In genomic region chr20:346033-346639, GRCh38 we compare ENCODE assay signal across 8 cellular contexts. TPM values are rescaled to one million over a fixed set of nuclear protein-coding genes. Genes with fewer than 3 reads are reported as not detected.
DNase-seq lines count a peak whose midpoint lies in the region; ATAC-seq and TF ChIP-seq lines count a peak whose summit lies in the region.

No MANE protein-coding gene starts in this region.

- peak overlapping the region; percentile 97 to 98 for H3K27ac ChIP-seq in SK-N-SH (ENCODE audit: low read depth in 2 of 2, low read length in 1 of 2)

- no peak for TF ChIP-seq CTCF in SK-N-SH (IDR thresholded peaks at IDR 0.05)

- no peak for ATAC-seq in SK-N-SH treated with all-trans-retinoic acid at 6 μM for 48 hours
- no peak for ATAC-seq in activated naive CD4-positive, alpha-beta T cell treated with anti-CD3 and anti-CD28 coated beads, Interleukin-2, amount 50 U/mL, for 72 hours
- ATAC-seq in stimulated activated naive CD8-positive, alpha-beta T cell treated with anti-CD3 and anti-CD28 coated beads, Interleukin-15, amount 100 ng/mL, for 72 hours, result no peak
- no peak for ATAC-seq in HG03439 (IDR thresholded peaks at IDR 0.05; ENCODE audit: unreplicated experiment)
- no peak for ATAC-seq in GM18861 (IDR thresholded peaks at IDR 0.05; ENCODE audit: unreplicated experiment)

- peaks cover 19% of the 10 kb centered on the region for H3K4me1 Mint-ChIP-seq in stimulated activated naive CD8-positive, alpha-beta T cell treated with anti-CD3 and anti-CD28 coated beads, Interleukin-15, amount 100 ng/mL, for 72 hours

- H3K9ac ChIP-seq in SK-N-SH (peak overlapping the region; percentile 93), iPS-15b (ENCODE audit: low read depth, low read length) (peak overlapping the region; percentile 73)

- no peaks in the 10 kb centered on the region for H4K20me1 ChIP-seq in SK-N-SH (ENCODE audit: insufficient read depth)

- POLR2A ChIA-PET in SK-N-SH (lab: Yijun Ruan, JAX), result interaction anchor here (1.5 to 3.9 kb wide), 6 partner anchors 16 to 61 kb away, joined by 4 to 39 read pairs (median 10); partner anchors contain the start of genes SOX12 and TRIB3

- peaks cover 17% of the 10 kb centered on the region for H3K79me2 ChIP-seq in SK-N-SH (ENCODE audit: insufficient read depth)

- CTCF ChIA-PET in SK-N-SH (lab: Yijun Ruan, JAX), result interaction anchor here (0.9 to 5.6 kb wide), 4 partner anchors 9 to 85 kb away, joined by 3 to 65 read pairs (median 8); partner anchors contain the start of gene SOX12

- H3K4me1 ChIP-seq in SK-N-SH (ENCODE audit: control insufficient read depth in 1 of 2, insufficient read depth in 2 of 2, low read depth in 1 of 2, low read length in 1 of 2) (peaks cover 0 to 16% of the 10 kb centered on the region in 2 experiments; a peak in 2 of 4 replicates), iPS-15b (ENCODE audit: control insufficient read depth, insufficient read depth, low read length) (peaks cover 14% of the 10 kb centered on the region)

- H3K27me3 Mint-ChIP-seq in stimulated activated naive CD8-positive, alpha-beta T cell treated with anti-CD3 and anti-CD28 coated beads, Interleukin-15, amount 100 ng/mL, for 72 hours, result peaks cover 6% of the 10 kb centered on the region

- no peak for TF ChIP-seq RAD21 in SK-N-SH (IDR thresholded peaks at IDR 0.05; ENCODE audit: low read length)

- H3K4me3 Mint-ChIP-seq in stimulated activated naive CD8-positive, alpha-beta T cell treated with anti-CD3 and anti-CD28 coated beads, Interleukin-15, amount 100 ng/mL, for 72 hours, result peak overlapping the region; percentile 92 to 97

- no peak for DNase-seq in SK-N-SH
- DNase-seq in activated naive CD4-positive, alpha-beta T cell treated with anti-CD3 and anti-CD28 coated beads, Interleukin-2, amount 50 U/mL, for 72 hours (ENCODE audit: low spot score in 2 of 2), result no peak
- DNase-seq in stimulated activated naive CD8-positive, alpha-beta T cell treated with anti-CD3 and anti-CD28 coated beads, Interleukin-15, amount 100 ng/mL, for 72 hours, result no peak
- no peak for DNase-seq in cerebellar cortex (ENCODE audit: low spot score)

- H3K4me2 ChIP-seq in SK-N-SH, result peak overlapping the region; percentile 99

- TF ChIP-seq EP300 in SK-N-SH (IDR thresholded peaks at IDR 0.05; ENCODE audit: borderline replicate concordance in 1 of 2, low read depth in 1 of 2, low read length in 1 of 2), result no peak

- H3K36me3 ChIP-seq in SK-N-SH (replicated peaks in 1 of 2; ENCODE audit: control insufficient read depth in 1 of 2, insufficient read depth in 2 of 2, low read length in 1 of 2) (peaks cover 8 to 9% of the 10 kb centered on the region in 2 experiments), iPS-15b (ENCODE audit: control insufficient read depth, insufficient read depth, low read length) (no peaks in the 10 kb centered on the region)

- peak overlapping the region; percentile 84; the same call in 1 of the 2 replicates for H2AFZ ChIP-seq in SK-N-SH (ENCODE audit: low read depth)

- peak overlapping the region; percentile 62 to 88 for H3K4me3 ChIP-seq in SK-N-SH (ENCODE audit: low read depth in 2 of 2, low read length in 1 of 2)
- H3K4me3 ChIP-seq in iPS-15b (ENCODE audit: low read depth, low read length), result peak overlapping the region; percentile 69

- peaks cover 17% of the 10 kb centered on the region for H3F3A ChIP-seq in SK-N-SH (replicated peaks; ENCODE audit: insufficient read depth)

- peaks cover 11 to 17% of the 10 kb centered on the region in 2 donors for H3K36me3 Mint-ChIP-seq in activated naive CD4-positive, alpha-beta T cell treated with anti-CD3 and anti-CD28 coated beads, Interleukin-2, amount 50 U/mL, for 72 hours

- H3K9me2 ChIP-seq in SK-N-SH, result no peaks in the 10 kb centered on the region

- H3K9me3 ChIP-seq in SK-N-SH (no peaks in the 10 kb centered on the region; the same call in 1 of the 2 replicates), iPS-15b (ENCODE audit: control insufficient read depth, insufficient read depth, low read length) (no peaks in the 10 kb centered on the region)

- H3K27ac Mint-ChIP-seq in activated naive CD4-positive, alpha-beta T cell treated with anti-CD3 and anti-CD28 coated beads, Interleukin-2, amount 50 U/mL, for 72 hours, result peak overlapping the region; percentile 66 to 83
- H3K27ac Mint-ChIP-seq in stimulated activated naive CD8-positive, alpha-beta T cell treated with anti-CD3 and anti-CD28 coated beads, Interleukin-15, amount 100 ng/mL, for 72 hours, result peak overlapping the region; percentile 51 to 95

- WGBS in SK-N-SH (ENCODE audit: low lambda C conversion rate), result 68% methylated on average over 9 of the region's 9 CpGs

- peaks cover 6 to 11% of the 10 kb centered on the region in 2 donors for H3K9me3 Mint-ChIP-seq in activated naive CD4-positive, alpha-beta T cell treated with anti-CD3 and anti-CD28 coated beads, Interleukin-2, amount 50 U/mL, for 72 hours
- peaks cover 0 to 5% of the 10 kb centered on the region in 2 donors for H3K9me3 Mint-ChIP-seq in stimulated activated naive CD8-positive, alpha-beta T cell treated with anti-CD3 and anti-CD28 coated beads, Interleukin-15, amount 100 ng/mL, for 72 hours

- H3K27me3 ChIP-seq in SK-N-SH (ENCODE audit: insufficient read depth) (no peaks in the 10 kb centered on the region), iPS-15b (ENCODE audit: control insufficient read depth, insufficient read depth, low read length) (peaks cover 7% of the 10 kb centered on the region)

TF ChIP-seq in SK-N-SH, 30 proteins besides CTCF, POLR2A, EP300 and RAD21:
- TF ChIP-seq MXI1 (IDR thresholded peaks at IDR 0.05; ENCODE audit: low read depth, low read length), result 0 out of 2 replicates have a peak, but pooled peaks have one; percentile 4
- no peak for TF ChIP-seq TCF12 (IDR thresholded peaks at IDR 0.05)

TF ChIP-seq in SK-N-SH treated with all-trans-retinoic acid at 6 μM for 48 hours, 23 proteins besides CTCF, POLR2A, EP300 and RAD21 (continues in another document):
- TF ChIP-seq SNAI2 (CRISPR knock-in tag; IDR thresholded peaks at IDR 0.05) (no peak), RARB (CRISPR knock-in tag; IDR thresholded peaks at IDR 0.05) (no peak), TSHZ2 (CRISPR knock-in tag; IDR thresholded peaks at IDR 0.05) (no peak), ISL1 (CRISPR knock-in tag; IDR thresholded peaks at IDR 0.05) (no peak), ZNF70 (CRISPR knock-in tag; IDR thresholded peaks at IDR 0.05) (no peak), BACH2 (CRISPR knock-in tag; IDR thresholded peaks at IDR 0.05; ENCODE audit: borderline replicate concordance) (no peak), ZNF565 (CRISPR knock-in tag; conservative IDR thresholded peaks at IDR 0.05; ENCODE audit: low read depth) (no peak), ZFP3 (CRISPR knock-in tag; IDR thresholded peaks at IDR 0.05) (no peak), PPARA (CRISPR knock-in tag; IDR thresholded peaks at IDR 0.05; ENCODE audit: borderline replicate concordance) (no peak), TOX (CRISPR knock-in tag; IDR thresholded peaks at IDR 0.05; ENCODE audit: borderline replicate concordance) (no peak), ARNTL (CRISPR knock-in tag; IDR thresholded peaks at IDR 0.05; ENCODE audit: borderline replicate concordance, low read depth) (no peak)

RNA-seq across cellular contexts. Expression of gene NRSN2, which starts 0.8 kb away (rescaled TPM):
- 88.6 and 146 TPM in 2 replicates for polyA plus RNA-seq in SK-N-SH (2012; rRNA removed)
- polyA plus RNA-seq in SK-N-SH (2012; cell fraction: cytosol; rRNA removed), result 54.7 and 100 TPM in 2 replicates
- polyA plus RNA-seq in SK-N-SH (2012; cell fraction: nucleus; rRNA removed), result 63.6 and 88.9 TPM in 2 replicates
- 1 to 10 TPM; 4.2 to 8.5 TPM for total RNA-seq in activated naive CD4-positive, alpha-beta T cell treated with anti-CD3 and anti-CD28 coated beads, Interleukin-2, amount 50 U/mL, for 72 hours

RNA-seq across cellular contexts. Expression of gene SOX12, which starts 20.8 kb away (rescaled TPM):
- 7.0 and 11.3 TPM in 2 replicates for polyA plus RNA-seq in SK-N-SH (2012; rRNA removed)
- polyA plus RNA-seq in SK-N-SH (2012; cell fraction: cytosol; rRNA removed), result 7.9 and 10.8 TPM in 2 replicates
- polyA plus RNA-seq in SK-N-SH (2012; cell fraction: nucleus; rRNA removed), result 44.6 and 55.2 TPM in 2 replicates
- 10 to 100 TPM in 1 of 2 donors, 1 to 10 TPM in 1; 4.9 to 11.8 TPM for total RNA-seq in activated naive CD4-positive, alpha-beta T cell treated with anti-CD3 and anti-CD28 coated beads, Interleukin-2, amount 50 U/mL, for 72 hours

RNA-seq across cellular contexts. Expression of gene TRIB3, which starts 34.4 kb away (rescaled TPM):
- polyA plus RNA-seq in SK-N-SH (2012; rRNA removed), result 13.2 and 16.6 TPM in 2 replicates
- 7.2 and 12.0 TPM in 2 replicates for polyA plus RNA-seq in SK-N-SH (2012; cell fraction: cytosol; rRNA removed)
- polyA plus RNA-seq in SK-N-SH (2012; cell fraction: nucleus; rRNA removed), result 14.4 and 14.8 TPM in 2 replicates
- total RNA-seq in activated naive CD4-positive, alpha-beta T cell treated with anti-CD3 and anti-CD28 coated beads, Interleukin-2, amount 50 U/mL, for 72 hours, result 10 to 100 TPM; 31.3 to 39.4 TPM

RNA-seq across cellular contexts. Expression of gene ZCCHC3, which starts 48.8 kb away (rescaled TPM):
- 9.0 and 9.5 TPM in 2 replicates for polyA plus RNA-seq in SK-N-SH (2012; rRNA removed)
- 8.7 and 10.1 TPM in 2 replicates for polyA plus RNA-seq in SK-N-SH (2012; cell fraction: cytosol; rRNA removed)
- 9.4 and 10.3 TPM in 2 replicates for polyA plus RNA-seq in SK-N-SH (2012; cell fraction: nucleus; rRNA removed)
- 10 to 100 TPM; 15.4 to 17.0 TPM for total RNA-seq in activated naive CD4-positive, alpha-beta T cell treated with anti-CD3 and anti-CD28 coated beads, Interleukin-2, amount 50 U/mL, for 72 hours

RNA-seq across cellular contexts. Expression of gene C20orf96, which starts 55.6 kb away (rescaled TPM):
- polyA plus RNA-seq in SK-N-SH (2012; rRNA removed), result 16.6 and 19.4 TPM in 2 replicates
- polyA plus RNA-seq in SK-N-SH (2012; cell fraction: cytosol; rRNA removed), result 11.7 and 12.4 TPM in 2 replicates
- 39.5 and 59.8 TPM in 2 replicates for polyA plus RNA-seq in SK-N-SH (2012; cell fraction: nucleus; rRNA removed)
- 10 to 100 TPM; 10.1 to 10.3 TPM for total RNA-seq in activated naive CD4-positive, alpha-beta T cell treated with anti-CD3 and anti-CD28 coated beads, Interleukin-2, amount 50 U/mL, for 72 hours
